In the genomic region with DNA sequence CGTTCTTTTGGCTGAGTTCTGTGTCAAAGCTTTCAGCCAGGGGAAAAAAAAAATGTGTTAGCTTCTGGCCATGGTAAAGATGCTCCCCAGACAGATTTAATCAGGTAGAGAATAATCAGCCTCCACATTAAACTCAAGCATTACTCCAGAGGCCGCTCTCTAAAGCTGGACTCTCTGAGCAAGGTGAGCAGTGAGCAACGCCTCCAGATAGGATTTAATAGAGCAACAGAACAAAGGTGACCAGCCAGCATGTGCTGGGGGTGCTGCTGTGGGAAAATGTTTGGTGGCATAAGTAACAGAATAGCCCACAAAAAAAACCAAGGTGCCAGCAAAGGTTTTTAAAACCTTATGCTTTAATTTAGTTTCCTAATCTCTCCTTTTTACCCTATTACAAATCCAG, we compare ENCODE assay signal across 9 cellular contexts.
"Had no signal": no experiment of that assay in that cellular context is flagged by ENCODE, and none has a peak within 500 bp of the region (broad histone marks: within the 10 kb centered on the region; RNA-seq: fewer than 3 reads in every experiment).

No MANE protein-coding gene starts in this region.

- H3K27ac ChIP-seq: brain microvascular endothelial cell, lower lobe of right lung, testis, upper lobe of right lung had no signal

- H3K36me3 ChIP-seq: sigmoid colon had no signal

- H3K27me3 Mint-ChIP-seq: activated B cell treated with CpG ODN at 0.5 μM for 24 hours, naive B cell had no signal

- DNase-seq: activated B cell treated with CpG ODN at 0.5 μM for 24 hours, activated gamma-delta T cell, lower lobe of right lung, upper lobe of right lung had no signal

- H3K27me3 ChIP-seq: brain microvascular endothelial cell, dorsolateral prefrontal cortex, sigmoid colon, testis, upper lobe of right lung had no signal

- H3K9me3 Mint-ChIP-seq: activated B cell treated with CpG ODN at 0.5 μM for 24 hours, naive B cell had no signal

- H3K4me3 ChIP-seq: sigmoid colon, testis, upper lobe of right lung had no signal

- H3K27ac Mint-ChIP-seq: activated B cell treated with CpG ODN at 0.5 μM for 24 hours had no signal
